ENCODE assay signal across 8 cellular contexts in the genomic region with DNA sequence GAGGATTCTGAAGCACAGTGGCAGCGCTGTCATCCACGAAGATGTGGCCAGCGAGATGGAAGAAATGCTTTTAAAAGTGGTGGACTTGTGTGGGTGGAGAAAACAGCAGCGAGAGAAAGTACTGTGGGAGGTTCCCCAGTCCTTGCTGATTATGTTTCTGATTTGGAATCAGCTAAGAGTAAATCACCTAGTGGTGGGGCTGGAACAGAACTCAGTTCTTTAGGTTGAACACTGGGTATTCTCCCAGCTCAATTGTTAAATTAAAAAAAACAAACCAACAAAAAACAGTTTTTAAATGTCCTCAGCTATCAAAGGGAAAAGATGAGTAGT. TPM values are rescaled to one million over a fixed set of nuclear protein-coding genes. Genes with fewer than 3 reads are reported as not detected.
A peak's percentile ranks its signal among the peaks of the same experiment; 100 is the strongest.
DNase-seq lines count a peak whose midpoint lies in the region; ATAC-seq and TF ChIP-seq lines count a peak whose summit lies in the region.

No MANE protein-coding gene starts in this region.

- H3K27ac Mint-ChIP-seq in progenitor cell of endocrine pancreas = peak overlapping the region; percentile 31

- DNase-seq in fibroblast of villous mesenchyme (ENCODE audit: low read depth) (no peak), progenitor cell of endocrine pancreas (ENCODE audit: low spot score, unreplicated experiment) (no peak), NK-92 (lab: John Stamatoyannopoulos, UW; ENCODE audit: unreplicated experiment) (no peak), kidney glomerular epithelial cell (lab: John Stamatoyannopoulos, UW) (no peak)

- ATAC-seq in GM19035 (IDR thresholded peaks at IDR 0.05; ENCODE audit: unreplicated experiment) (peak; percentile 40), HG03175 (IDR thresholded peaks at IDR 0.05; ENCODE audit: unreplicated experiment) (peak; percentile 27)

- peaks cover 16% of the 10 kb centered on the region for H3K4me1 Mint-ChIP-seq in progenitor cell of endocrine pancreas (ENCODE audit: low read depth)

- H3K4me3 ChIP-seq in BLaER1 treated with 17β-estradiol and CSF1 and Interleukin-3, amounts not matched to agents 10 nM and 100 nM = peak overlapping the region; percentile 62 to 86 (median 82)
- peak overlapping the region; percentile 72 for H3K4me3 ChIP-seq in fibroblast of villous mesenchyme (ENCODE audit: low read depth, low read length)

- peak overlapping the region; percentile 78 to 86 (median 84); a peak in 21 of 22 replicates for H3K27ac ChIP-seq in BLaER1 treated with 17β-estradiol and CSF1 and Interleukin-3, amounts not matched to agents 10 nM and 100 nM
- peak overlapping the region; percentile 85 for H3K27ac ChIP-seq in VCaP

- peak overlapping the region; percentile 78 for H3K4me3 Mint-ChIP-seq in progenitor cell of endocrine pancreas (ENCODE audit: low read depth)

- TF ChIP-seq CTCF in VCaP (conservative IDR thresholded peaks at IDR 0.05) (peak; percentile 58), fibroblast of villous mesenchyme (IDR thresholded peaks at IDR 0.05; ENCODE audit: insufficient read depth, low read depth, low read length) (no peak), progenitor cell of endocrine pancreas (IDR thresholded peaks at IDR 0.05; ENCODE audit: unreplicated experiment) (peak; percentile 37)

- H3K9me3 ChIP-seq in BLaER1 treated with 17β-estradiol and CSF1 and Interleukin-3, amounts not matched to agents 10 nM and 100 nM (replicated peaks in 1 of 11) = peaks cover 0 to 19% (median 12%) of the 10 kb centered on the region in 11 experiments; a peak in 12 of 22 replicates

- H3K9me3 Mint-ChIP-seq in progenitor cell of endocrine pancreas (ENCODE audit: low read depth) = no peaks in the 10 kb centered on the region

- H3K4me1 ChIP-seq in BLaER1 treated with 17β-estradiol and CSF1 and Interleukin-3, amounts not matched to agents 10 nM and 100 nM = peaks cover 13 to 31% (median 18%) of the 10 kb centered on the region in 10 experiments

- peaks cover 10% of the 10 kb centered on the region for H3K36me3 Mint-ChIP-seq in progenitor cell of endocrine pancreas (ENCODE audit: insufficient read depth)

- peak overlapping the region; percentile 63 to 93 (median 84) for H3K4me2 ChIP-seq in BLaER1 treated with 17β-estradiol and CSF1 and Interleukin-3, amounts not matched to agents 10 nM and 100 nM

- peaks cover 0 to 12% (median 0%) of the 10 kb centered on the region in 11 experiments; a peak in 6 of 22 replicates for H4K20me1 ChIP-seq in BLaER1 treated with 17β-estradiol and CSF1 and Interleukin-3, amounts not matched to agents 10 nM and 100 nM

- peaks cover 18 to 35% (median 30%) of the 10 kb centered on the region in 11 experiments for H3K36me3 ChIP-seq in BLaER1 treated with 17β-estradiol and CSF1 and Interleukin-3, amounts not matched to agents 10 nM and 100 nM

- H3K9ac ChIP-seq in BLaER1 treated with 17β-estradiol and CSF1 and Interleukin-3, amounts not matched to agents 10 nM and 100 nM = peak overlapping the region; percentile 77 to 90 (median 85)

- H3K27me3 ChIP-seq in BLaER1 treated with 17β-estradiol and CSF1 and Interleukin-3, amounts not matched to agents 10 nM and 100 nM = no peaks in the 10 kb centered on the region

- peaks cover 38% of the 10 kb centered on the region for H3K27me3 Mint-ChIP-seq in progenitor cell of endocrine pancreas

RNA-seq across cellular contexts. Expression of a gene that starts 0.5 kb away (rescaled TPM):
- 16.8 and 17.7 TPM in 2 replicates for total RNA-seq in fibroblast of villous mesenchyme
- 39.7 and 46.5 TPM in 2 replicates for total RNA-seq in progenitor cell of endocrine pancreas
